Comparison of ENCODE assay signal across 1 cellular context in genomic region chr17:76005263-76006149, GRCh38.
A peak's percentile ranks its signal among the peaks of the same experiment; 100 is the strongest.
TF ChIP-seq lines count a peak whose summit lies in the region.

No MANE protein-coding gene starts in this region.

TF ChIP-seq in HepG2, 621 proteins besides CTCF, POLR2A, EP300 and RAD21 (continued from another document and continues in another):
- TF ChIP-seq RFX1 (IDR thresholded peaks at IDR 0.05) (no peak), HNF1B (CRISPR knock-in tag; IDR thresholded peaks at IDR 0.05) (peak; percentile 73; the same call in 1 of the 2 replicates), KLF15 (CRISPR knock-in tag; IDR thresholded peaks at IDR 0.05; ENCODE audit: borderline replicate concordance) (no peak), ATF2 (CRISPR knock-in tag; IDR thresholded peaks at IDR 0.05) (0 out of 2 replicates have a peak, but pooled peaks have one; percentile 57), ZNF800 (CRISPR knock-in tag; IDR thresholded peaks at IDR 0.05) (no peak), RFXAP (CRISPR knock-in tag; IDR thresholded peaks at IDR 0.05; ENCODE audit: borderline replicate concordance) (peak; percentile 35; the same call in 1 of the 2 replicates), ZNF513 (CRISPR knock-in tag; conservative IDR thresholded peaks at IDR 0.05) (0 out of 2 replicates have a peak, but pooled peaks have one; percentile 56), MED1 (CRISPR knock-in tag; IDR thresholded peaks at IDR 0.05) (peak; percentile 55; the same call in 1 of the 2 replicates), TFAP4 (IDR thresholded peaks at IDR 0.05; ENCODE audit: borderline replicate concordance, low read depth) (no peak), ZFAT (CRISPR knock-in tag; conservative IDR thresholded peaks at IDR 0.05) (no peak), KAT8 (CRISPR knock-in tag; IDR thresholded peaks at IDR 0.05) (peak; percentile 51), NFKB2 (CRISPR knock-in tag; IDR thresholded peaks at IDR 0.05; ENCODE audit: borderline replicate concordance) (peak; percentile 63; the same call in 1 of the 2 replicates), SOX6 (IDR thresholded peaks at IDR 0.05) (no peak), SOX6 (CRISPR knock-in tag; IDR thresholded peaks at IDR 0.05) (peak; percentile 39; the same call in 1 of the 2 replicates), LCORL (IDR thresholded peaks at IDR 0.05) (no peak), LCORL (CRISPR knock-in tag; IDR thresholded peaks at IDR 0.05) (peak; percentile 62), ZBTB20 (CRISPR knock-in tag; IDR thresholded peaks at IDR 0.05; ENCODE audit: borderline replicate concordance, low read depth) (0 out of 2 replicates have a peak, but pooled peaks have one; percentile 36), ZNF713 (CRISPR knock-in tag; IDR thresholded peaks at IDR 0.05) (no peak), ZNF790 (CRISPR knock-in tag; IDR thresholded peaks at IDR 0.05; ENCODE audit: borderline replicate concordance) (no peak), RFXANK (CRISPR knock-in tag; IDR thresholded peaks at IDR 0.05) (0 out of 2 replicates have a peak, but pooled peaks have one; percentile 37), HNRNPL (IDR thresholded peaks at IDR 0.05; ENCODE audit: low read depth, low read length) (peak; percentile 81), THAP7 (CRISPR knock-in tag; IDR thresholded peaks at IDR 0.05) (0 out of 2 replicates have a peak, but pooled peaks have one; percentile 21), ZBTB4 (CRISPR knock-in tag; IDR thresholded peaks at IDR 0.05; ENCODE audit: borderline replicate concordance) (peak; percentile 32; the same call in 1 of the 2 replicates), ZNF772 (CRISPR knock-in tag; IDR thresholded peaks at IDR 0.05) (no peak), MIXL1 (CRISPR knock-in tag; IDR thresholded peaks at IDR 0.05) (peak; percentile 70; the same call in 1 of the 2 replicates), FOXA1 (IDR thresholded peaks at IDR 0.05) (no peak), FOXA1 (CRISPR knock-in tag; IDR thresholded peaks at IDR 0.05) (0 out of 2 replicates have a peak, but pooled peaks have one; percentile 7), GATAD2A (CRISPR knock-in tag; IDR thresholded peaks at IDR 0.05) (peak; percentile 50), DNMT3B (CRISPR knock-in tag; conservative IDR thresholded peaks at IDR 0.05) (no peak), DMTF1 (CRISPR knock-in tag; IDR thresholded peaks at IDR 0.05) (no peak), CERS6 (CRISPR knock-in tag; IDR thresholded peaks at IDR 0.05) (no peak), NR0B2 (CRISPR knock-in tag; IDR thresholded peaks at IDR 0.05) (peak; percentile 45; the same call in 1 of the 2 replicates), ZNF639 (CRISPR knock-in tag; conservative IDR thresholded peaks at IDR 0.05) (no peak), ZBTB43 (CRISPR knock-in tag; conservative IDR thresholded peaks at IDR 0.05) (no peak), ZBTB10 (CRISPR knock-in tag; IDR thresholded peaks at IDR 0.05; ENCODE audit: borderline replicate concordance) (no peak), SSRP1 (CRISPR knock-in tag; IDR thresholded peaks at IDR 0.05) (peak; percentile 89)
